Comparison of ENCODE assay signal across 10 cellular contexts in genomic region chr21:16196521-16197208, GRCh38.
DNase-seq lines count a peak whose midpoint lies in the region; ATAC-seq and TF ChIP-seq lines count a peak whose summit lies in the region.
"Had no signal": no experiment of that assay in that cellular context is flagged by ENCODE, and none has a peak within 500 bp of the region (broad histone marks: within the 10 kb centered on the region; RNA-seq: fewer than 3 reads in every experiment).

No MANE protein-coding gene starts in this region.

- no peaks in the 10 kb centered on the region for H3K36me3 ChIP-seq in heart right ventricle
- H3K36me3 ChIP-seq in urinary bladder (ENCODE audit: insufficient read depth), result no peaks in the 10 kb centered on the region

- no peaks in the 10 kb centered on the region for H3K36me3 Mint-ChIP-seq in T-helper 2 cell treated with Interferon-gamma antibody and Interleukin-4, amounts not matched to agents 5 μg/mL and 100 μg/mL, for 36 hours (ENCODE audit: low read depth)
- H3K36me3 Mint-ChIP-seq: CD4-positive, CD25-positive, alpha-beta regulatory T cell had no signal

- H3K27me3 Mint-ChIP-seq in T-helper 2 cell treated with Interferon-gamma antibody and Interleukin-4, amounts not matched to agents 5 μg/mL and 100 μg/mL, for 36 hours (ENCODE audit: low read depth), result peaks cover 5% of the 10 kb centered on the region
- H3K27me3 Mint-ChIP-seq: activated B cell treated with CpG ODN at 0.5 μM for 24 hours; CD4-positive, CD25-positive, alpha-beta regulatory T cell had no signal

- no peaks in the 10 kb centered on the region for H3K27me3 ChIP-seq in heart right ventricle

- H3K27ac ChIP-seq in heart right ventricle (peak overlapping the region; percentile 20 to 86 (median 74)), coronary artery (peak overlapping the region; percentile 59 to 76), urinary bladder (ENCODE audit: low read depth) (peak overlapping the region; percentile 38)

- H3K4me1 Mint-ChIP-seq in T-helper 2 cell treated with Interferon-gamma antibody and Interleukin-4, amounts not matched to agents 5 μg/mL and 100 μg/mL, for 36 hours (ENCODE audit: low read depth), result no peaks in the 10 kb centered on the region

- intact Hi-C loops in heart right ventricle (cut with DNase I), result loop anchor here in 5 of 10 donors (5.0 to 10.0 kb wide), 7 partner anchors 106 to 228 kb away; no protein-coding TSS in a partner anchor
- intact Hi-C loops in cardiac septum (cut with DNase I), result loop anchor here (10.0 kb wide), 2 partner anchors 108 to 338 kb away; no protein-coding TSS in a partner anchor

- no peak overlapping the region for H3K27ac Mint-ChIP-seq in T-helper 2 cell treated with Interferon-gamma antibody and Interleukin-4, amounts not matched to agents 5 μg/mL and 100 μg/mL, for 36 hours
- H3K27ac Mint-ChIP-seq: activated B cell treated with CpG ODN at 0.5 μM for 24 hours; CD4-positive, CD25-positive, alpha-beta regulatory T cell had no signal

- in situ Hi-C loops in ACHN (cut with HindIII; ENCODE audit: low pct_ligation_motif_present, low pct_unique_long_range_greater_than_20kb, low sequenced_read_pairs), result no loop called here

- peaks cover 0 to 35% (median 4%) of the 10 kb centered on the region in 9 donors for H3K4me1 ChIP-seq in heart right ventricle
- no peaks in the 10 kb centered on the region for H3K4me1 ChIP-seq in urinary bladder (ENCODE audit: insufficient read depth)

- ATAC-seq in heart right ventricle, result no peak

- H3K4me3 ChIP-seq in heart right ventricle, result peak overlapping the region in 9 of 10 donors; percentile 21 to 59 (median 50)
- peak overlapping the region; percentile 60 for H3K4me3 ChIP-seq in coronary artery
- no peak overlapping the region for H3K4me3 ChIP-seq in urinary bladder (ENCODE audit: low read depth, low read length)

- H3K9me3 Mint-ChIP-seq in T-helper 2 cell treated with Interferon-gamma antibody and Interleukin-4, amounts not matched to agents 5 μg/mL and 100 μg/mL, for 36 hours, result peaks cover 15% of the 10 kb centered on the region
- H3K9me3 Mint-ChIP-seq: activated B cell treated with CpG ODN at 0.5 μM for 24 hours had no signal

- no peak overlapping the region for H3K4me3 Mint-ChIP-seq in T-helper 2 cell treated with Interferon-gamma antibody and Interleukin-4, amounts not matched to agents 5 μg/mL and 100 μg/mL, for 36 hours
- H3K4me3 Mint-ChIP-seq: activated B cell treated with CpG ODN at 0.5 μM for 24 hours; CD4-positive, CD25-positive, alpha-beta regulatory T cell had no signal

- peaks cover 0 to 20% (median 0%) of the 10 kb centered on the region in 11 donors for H3K9me3 ChIP-seq in heart right ventricle

- WGBS in heart right ventricle, 2 donors, result 41 to 51% methylated on average over 6 of the region's 6 CpGs
- WGBS in urinary bladder, result 29% methylated on average over 6 of the region's 6 CpGs

- DNase-seq in heart right ventricle, result no peak
- DNase-seq in cardiac septum (ENCODE audit: low spot score), result no peak
- DNase-seq in coronary artery (ENCODE audit: low spot score), result no peak
- DNase-seq in middle frontal gyrus (ENCODE audit: extremely low spot score, low spot score), result peak; percentile 2
- DNase-seq in T-helper 2 cell treated with Interferon-gamma antibody and Interleukin-4, amounts not matched to agents 5 μg/mL and 100 μg/mL, for 36 hours (ENCODE audit: low spot score), result no peak
- no peak for DNase-seq in ACHN
- DNase-seq in NCI-H2029 treated with DMSO at 0.1 percent for 48 hours (lab: John Stamatoyannopoulos, UW), result no peak
- DNase-seq: activated B cell treated with CpG ODN at 0.5 μM for 24 hours; CD4-positive, CD25-positive, alpha-beta regulatory T cell had no signal

- no peak for TF ChIP-seq CTCF in heart right ventricle (IDR thresholded peaks at IDR 0.05)
- no peak for TF ChIP-seq CTCF in coronary artery (IDR thresholded peaks at IDR 0.05)
